In genomic region chr15:52464478-52464877, GRCh38 we compare ENCODE assay signal across 9 cellular contexts.
DNase-seq lines count a peak whose midpoint lies in the region; ATAC-seq and TF ChIP-seq lines count a peak whose summit lies in the region.
"Had no signal": no experiment of that assay in that cellular context is flagged by ENCODE, and none has a peak within 500 bp of the region (broad histone marks: within the 10 kb centered on the region; RNA-seq: fewer than 3 reads in every experiment).

No MANE protein-coding gene starts in this region.

- CTCF ChIA-PET in Calu3 (lab: Charles Lee), result no interaction called here

- H3K4me1 Mint-ChIP-seq in activated naive CD8-positive, alpha-beta T cell treated with anti-CD3 and anti-CD28 coated beads for 36 hours, result peaks cover 32% of the 10 kb centered on the region
- no peaks in the 10 kb centered on the region for H3K4me1 Mint-ChIP-seq in Calu3 (ENCODE audit: low read depth, unreplicated experiment)

- peaks cover 14% of the 10 kb centered on the region for H3K36me3 Mint-ChIP-seq in activated naive CD8-positive, alpha-beta T cell treated with anti-CD3 and anti-CD28 coated beads for 36 hours
- H3K36me3 Mint-ChIP-seq in Calu3 (ENCODE audit: insufficient read depth, unreplicated experiment), result no peaks in the 10 kb centered on the region

- H3K4me3 ChIP-seq in DND-41 (ENCODE audit: low read depth in 1 of 2, low read length in 2 of 2), result no peak overlapping the region

- ATAC-seq in DND-41 (ENCODE audit: insufficient read depth, low read depth) (peak; percentile 64), GM19324 (IDR thresholded peaks at IDR 0.05; ENCODE audit: low FRiP score, unreplicated experiment) (peak; percentile 51), HG03095 (IDR thresholded peaks at IDR 0.05; ENCODE audit: unreplicated experiment) (peak; percentile 51)
- ATAC-seq: esophagus mucosa had no signal

- peak overlapping the region; percentile 67 for H3K27ac Mint-ChIP-seq in activated naive CD8-positive, alpha-beta T cell treated with anti-CD3 and anti-CD28 coated beads for 36 hours
- H3K27ac Mint-ChIP-seq in Calu3 (ENCODE audit: unreplicated experiment), result no peak overlapping the region

- no peak overlapping the region for H3K4me3 Mint-ChIP-seq in activated naive CD8-positive, alpha-beta T cell treated with anti-CD3 and anti-CD28 coated beads for 36 hours
- H3K4me3 Mint-ChIP-seq in Calu3 (ENCODE audit: low read depth, unreplicated experiment), result no peak overlapping the region

- peaks cover 13% of the 10 kb centered on the region for H3K9me3 Mint-ChIP-seq in activated naive CD8-positive, alpha-beta T cell treated with anti-CD3 and anti-CD28 coated beads for 36 hours
- no peaks in the 10 kb centered on the region for H3K9me3 Mint-ChIP-seq in Calu3 (ENCODE audit: low read depth, unreplicated experiment)

- no peak overlapping the region for H2AFZ ChIP-seq in DND-41 (ENCODE audit: low read depth, low read length)

- TF ChIP-seq CTCF in DND-41 (IDR thresholded peaks at IDR 0.05; ENCODE audit: borderline replicate concordance, extremely low read depth, low read length, poor library complexity, severe bottlenecking) (no peak), Calu3 (IDR thresholded peaks at IDR 0.05; ENCODE audit: unreplicated experiment) (no peak)

- H3K4me2 ChIP-seq in DND-41 (ENCODE audit: insufficient read depth, low read length), result no peak overlapping the region

- H3K79me2 ChIP-seq in DND-41 (ENCODE audit: insufficient read depth, low read length), result peaks cover 8% of the 10 kb centered on the region; the same call in 1 of the 2 replicates

- peaks cover 3% of the 10 kb centered on the region; the same call in 1 of the 2 replicates for H3K4me1 ChIP-seq in DND-41 (ENCODE audit: insufficient read depth, low read length)

- H3K9ac ChIP-seq in DND-41 (ENCODE audit: low read depth, low read length), result no peak overlapping the region

- H3K27me3 Mint-ChIP-seq in activated naive CD8-positive, alpha-beta T cell treated with anti-CD3 and anti-CD28 coated beads for 36 hours, result no peaks in the 10 kb centered on the region
- H3K27me3 Mint-ChIP-seq in Calu3 (ENCODE audit: unreplicated experiment), result no peaks in the 10 kb centered on the region

- H3K27ac ChIP-seq in DND-41 (ENCODE audit: low read length), result no peak overlapping the region
- no peak overlapping the region for H3K27ac ChIP-seq in substantia nigra (ENCODE audit: low read depth, low read length, poor library complexity, severe bottlenecking)

- BruUV-seq in Calu3 (replicated peaks; lab: Mats Ljungman, UMichigan), result no TSS peak

- H3K9me3 ChIP-seq in DND-41 (ENCODE audit: insufficient read depth, low read length, severe bottlenecking), result no peaks in the 10 kb centered on the region

- DNase-seq in DND-41 (no peak), HuH-7 (ENCODE audit: low spot score) (no peak), substantia nigra (lab: John Stamatoyannopoulos, UW) (no peak), Calu3 (no peak), mesenteric fat pad (ENCODE audit: low spot score) (no peak)
- DNase-seq in activated naive CD8-positive, alpha-beta T cell treated with anti-CD3 and anti-CD28 coated beads for 36 hours, result no peak

- intact Hi-C loops in Calu3 (cut with micrococcal nuclease; ENCODE audit: unreplicated experiment), result no loop called here

- no peaks in the 10 kb centered on the region for H3K27me3 ChIP-seq in DND-41 (ENCODE audit: insufficient read depth, low read length, poor library complexity)

- H3K36me3 ChIP-seq in DND-41 (ENCODE audit: insufficient read depth, low read length), result no peaks in the 10 kb centered on the region

- H4K20me1 ChIP-seq in DND-41 (ENCODE audit: insufficient read depth, low read length), result peaks cover 8% of the 10 kb centered on the region; the same call in 1 of the 2 replicates
